In genomic region chr13:26474286-26474685, GRCh38 we compare ENCODE assay signal across 14 cellular contexts.
"Had no signal": no experiment of that assay in that cellular context is flagged by ENCODE, and none has a peak within 500 bp of the region (broad histone marks: within the 10 kb centered on the region; RNA-seq: fewer than 3 reads in every experiment).

No MANE protein-coding gene starts in this region.

- H3K36me3 Mint-ChIP-seq: activated naive CD4-positive, alpha-beta T cell treated with anti-CD3 and anti-CD28 coated beads, Interleukin-2, amount 50 U/mL, for 24 hours; naive B cell; stimulated activated naive B cell treated with anti-CD40 and anti-IgM and Interleukin-4, amounts not matched to agents 10 μg/mL and 1 μg/mL and 100 μg/mL, for 72 hours had no signal

- H3K4me1 ChIP-seq: pancreas had no signal

- FAIRE-seq: islet of Langerhans, pancreas, urothelium cell line had no signal

- H3K27ac ChIP-seq: cardiac muscle cell, pancreas had no signal

- ATAC-seq: effector memory CD8-positive, alpha-beta T cell; mucosa of descending colon; stimulated activated naive B cell treated with anti-CD40 and anti-IgM and Interleukin-4, amounts not matched to agents 10 μg/mL and 1 μg/mL and 100 μg/mL, for 72 hours had no signal

- H3K27ac Mint-ChIP-seq: activated naive CD4-positive, alpha-beta T cell treated with anti-CD3 and anti-CD28 coated beads, Interleukin-2, amount 50 U/mL, for 24 hours; naive B cell; stimulated activated naive B cell treated with anti-CD40 and anti-IgM and Interleukin-4, amounts not matched to agents 10 μg/mL and 1 μg/mL and 100 μg/mL, for 72 hours had no signal

- H3K27me3 ChIP-seq: cardiac muscle cell, pancreas had no signal

- H3K36me3 ChIP-seq: cardiac muscle cell, pancreas had no signal

- DNase-seq: activated CD4-positive, alpha-beta T cell treated with anti-CD3 and anti-CD28 coated beads for 1 hour; activated gamma-delta T cell; dermis blood vessel endothelial cell; effector memory CD8-positive, alpha-beta T cell; foreskin fibroblast; mucosa of descending colon; naive B cell; pancreas; stimulated activated naive B cell treated with anti-CD40 and anti-IgM and Interleukin-4, amounts not matched to agents 10 μg/mL and 1 μg/mL and 100 μg/mL, for 72 hours; T1000 had no signal

- H3K4me3 ChIP-seq: cardiac muscle cell, mucosa of descending colon, pancreas had no signal

- H3K9me3 ChIP-seq: mucosa of descending colon, pancreas had no signal

- H3K4me3 Mint-ChIP-seq: activated naive CD4-positive, alpha-beta T cell treated with anti-CD3 and anti-CD28 coated beads, Interleukin-2, amount 50 U/mL, for 24 hours; effector memory CD8-positive, alpha-beta T cell; naive B cell; stimulated activated naive B cell treated with anti-CD40 and anti-IgM and Interleukin-4, amounts not matched to agents 10 μg/mL and 1 μg/mL and 100 μg/mL, for 72 hours had no signal

- H3K9me3 Mint-ChIP-seq: activated naive CD4-positive, alpha-beta T cell treated with anti-CD3 and anti-CD28 coated beads, Interleukin-2, amount 50 U/mL, for 24 hours; effector memory CD8-positive, alpha-beta T cell; naive B cell; stimulated activated naive B cell treated with anti-CD40 and anti-IgM and Interleukin-4, amounts not matched to agents 10 μg/mL and 1 μg/mL and 100 μg/mL, for 72 hours had no signal
